29 cellular contexts compared by ENCODE assay signal in the genomic region with DNA sequence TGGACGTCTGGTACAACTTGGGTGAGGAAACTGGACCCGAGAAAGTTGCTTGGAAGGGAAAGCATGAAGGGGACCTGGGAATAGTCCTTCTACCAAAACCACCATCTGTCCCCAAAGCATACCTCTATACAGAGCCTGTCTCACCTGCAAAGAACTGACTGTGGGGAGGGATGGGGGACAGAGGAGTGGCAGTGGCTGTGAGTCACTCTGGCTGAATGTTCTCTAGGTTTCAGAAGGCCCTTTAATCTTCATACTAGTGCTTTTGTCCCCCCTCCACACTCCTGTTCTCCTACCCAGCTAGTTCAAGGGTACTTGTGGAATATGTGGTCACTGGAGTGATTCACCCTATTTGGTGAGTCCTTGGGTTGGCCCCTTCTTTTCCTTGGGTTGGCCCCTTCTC.
"Had no signal": no experiment of that assay in that cellular context is flagged by ENCODE, and none has a peak within 500 bp of the region (broad histone marks: within the 10 kb centered on the region; RNA-seq: fewer than 3 reads in every experiment).

No MANE protein-coding gene starts in this region.

- H3K4me3 Mint-ChIP-seq: activated CD8-positive, alpha-beta T cell treated with anti-CD3 and anti-CD28 coated beads for 36 hours; activated naive CD4-positive, alpha-beta T cell treated with anti-CD3 and anti-CD28 coated beads for 36 hours; activated naive CD4-positive, alpha-beta T cell treated with anti-CD3 and anti-CD28 coated beads, Interleukin-2, amount 50 U/mL, for 24 hours; activated T-cell treated with anti-CD3 and anti-CD28 coated beads, Interleukin-2, amount 50 U/mL, for 4 hours; activated T-helper 17 cell treated with anti-CD3 and anti-CD28 coated beads, Interleukin-2, amount 50 U/mL, for 72 hours had no signal

- H3K27me3 ChIP-seq: adrenal gland, body of pancreas, cardiac muscle cell, colonic mucosa, esophagus squamous epithelium, gastroesophageal sphincter had no signal

- H3K9me3 ChIP-seq: adrenal gland, body of pancreas, colonic mucosa, esophagus squamous epithelium, gastroesophageal sphincter had no signal

- H3K27me3 Mint-ChIP-seq: activated CD8-positive, alpha-beta T cell treated with anti-CD3 and anti-CD28 coated beads for 36 hours; activated naive CD4-positive, alpha-beta T cell treated with anti-CD3 and anti-CD28 coated beads, Interleukin-2, amount 50 U/mL, for 24 hours had no signal

- FAIRE-seq: endometrium, endothelial cell of umbilical vein had no signal

- H3K4me1 ChIP-seq: adrenal gland, body of pancreas, colonic mucosa, esophagus squamous epithelium, gastroesophageal sphincter had no signal

- ATAC-seq: activated CD8-positive, alpha-beta T cell treated with anti-CD3 and anti-CD28 coated beads for 36 hours; activated T-cell treated with anti-CD3 and anti-CD28 coated beads, Interleukin-2, amount 50 U/mL, for 4 hours; activated T-helper 17 cell treated with anti-CD3 and anti-CD28 coated beads, Interleukin-2, amount 50 U/mL, for 72 hours; body of pancreas; gastroesophageal sphincter had no signal

- H3K27ac Mint-ChIP-seq: activated CD8-positive, alpha-beta T cell treated with anti-CD3 and anti-CD28 coated beads for 36 hours; activated naive CD4-positive, alpha-beta T cell treated with anti-CD3 and anti-CD28 coated beads for 36 hours; activated naive CD4-positive, alpha-beta T cell treated with anti-CD3 and anti-CD28 coated beads, Interleukin-2, amount 50 U/mL, for 24 hours; activated T-helper 17 cell treated with anti-CD3 and anti-CD28 coated beads, Interleukin-2, amount 50 U/mL, for 72 hours had no signal

- H3K36me3 ChIP-seq: colonic mucosa had no signal

- DNase-seq: activated CD4-positive, alpha-beta T cell treated with anti-CD3 and anti-CD28 coated beads for 48 hours; activated CD4-positive, alpha-beta T cell treated with anti-CD3 and anti-CD28 coated beads, Interleukin-2, amount 50 U/mL, for 1 hour; activated CD4-positive, alpha-beta T cell treated with anti-CD3 and anti-CD28 coated beads, Interleukin-2, amount 50 U/mL, for 48 hours; activated CD4-positive, CD25-positive, alpha-beta regulatory T cell; activated CD4-positive, CD25-positive, alpha-beta regulatory T cell treated with anti-CD3 and anti-CD28 coated beads, Interleukin-2, amount 50 U/mL, for 72 hours; activated CD8-positive, alpha-beta memory T cell treated with anti-CD3 and anti-CD28 coated beads for 24 hours; activated CD8-positive, alpha-beta T cell treated with anti-CD3 and anti-CD28 coated beads for 36 hours; activated effector memory CD4-positive, alpha-beta T cell treated with Interleukin-2 at 50 U/mL for 16 hours; activated gamma-delta T cell treated with Interleukin-2 at 50 U/mL for 16 hours; activated naive CD4-positive, alpha-beta T cell treated with anti-CD3 and anti-CD28 coated beads for 36 hours; activated T-cell treated with anti-CD3 and anti-CD28 coated beads, Interleukin-2, amount 50 U/mL, for 4 hours; adrenal gland; amygdala; aorta; body of pancreas; central memory CD4-positive, alpha-beta T cell; cerebellar nuclear complex; colonic mucosa; effector CD8-positive, alpha-beta T cell; esophagus squamous epithelium; foreskin melanocyte; T-helper 2 cell had no signal

- H3K36me3 Mint-ChIP-seq: activated naive CD4-positive, alpha-beta T cell treated with anti-CD3 and anti-CD28 coated beads, Interleukin-2, amount 50 U/mL, for 24 hours had no signal

- H3K27ac ChIP-seq: adrenal gland, body of pancreas, cardiac muscle cell, colonic mucosa, epithelial cell of prostate, esophagus squamous epithelium, gastroesophageal sphincter had no signal

- H3K9me3 Mint-ChIP-seq: activated CD8-positive, alpha-beta T cell treated with anti-CD3 and anti-CD28 coated beads for 36 hours; activated naive CD4-positive, alpha-beta T cell treated with anti-CD3 and anti-CD28 coated beads for 36 hours; activated naive CD4-positive, alpha-beta T cell treated with anti-CD3 and anti-CD28 coated beads, Interleukin-2, amount 50 U/mL, for 24 hours; activated T-cell treated with anti-CD3 and anti-CD28 coated beads, Interleukin-2, amount 50 U/mL, for 4 hours; activated T-helper 17 cell treated with anti-CD3 and anti-CD28 coated beads, Interleukin-2, amount 50 U/mL, for 72 hours had no signal

- H3K4me3 ChIP-seq: adrenal gland, body of pancreas, cardiac muscle cell, colonic mucosa, esophagus squamous epithelium, gastroesophageal sphincter had no signal

- H3K4me1 Mint-ChIP-seq: activated naive CD4-positive, alpha-beta T cell treated with anti-CD3 and anti-CD28 coated beads, Interleukin-2, amount 50 U/mL, for 24 hours; activated T-helper 17 cell treated with anti-CD3 and anti-CD28 coated beads, Interleukin-2, amount 50 U/mL, for 72 hours had no signal
